17 cellular contexts compared by ENCODE assay signal in the genomic region with DNA sequence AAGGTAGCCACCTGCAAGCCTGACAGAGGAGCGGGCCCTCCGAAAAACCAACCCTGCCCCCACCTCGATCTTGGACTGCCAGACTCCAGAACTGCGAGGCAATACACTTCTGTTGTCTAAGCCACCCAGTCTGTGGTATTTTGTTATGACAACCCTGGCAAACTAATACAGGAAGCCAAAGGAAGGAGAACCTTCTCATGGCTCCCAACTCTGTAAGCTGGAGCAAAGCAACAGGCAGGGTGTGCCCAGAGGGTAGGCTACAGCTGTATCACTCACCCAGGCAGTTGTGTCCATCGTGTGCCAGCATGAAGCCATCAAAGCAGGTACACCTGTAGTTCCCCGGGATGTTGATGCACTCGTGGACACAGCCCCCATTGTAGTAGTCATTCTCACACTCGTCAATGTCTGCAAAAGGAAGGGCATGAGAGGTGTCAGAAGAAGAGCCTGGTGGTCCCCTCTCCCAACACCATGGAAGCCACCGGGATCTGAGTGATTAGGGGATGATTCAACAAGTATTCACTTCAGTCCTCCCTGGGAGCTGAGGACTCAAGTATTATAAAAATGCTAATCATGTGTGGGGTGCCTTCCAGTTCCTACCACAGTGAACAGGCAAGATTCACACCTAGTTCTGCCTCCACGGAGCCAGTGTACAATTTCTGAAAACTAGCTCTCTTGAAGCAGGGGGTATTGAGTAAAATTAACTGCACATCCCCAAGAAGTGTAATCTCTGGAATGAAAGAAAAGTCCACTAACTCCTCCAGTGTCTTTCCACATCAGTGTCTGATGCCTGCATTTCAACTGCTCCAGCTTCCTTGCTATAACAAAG. TPM values are rescaled to one million over a fixed set of nuclear protein-coding genes. Genes with fewer than 3 reads are reported as not detected.
DNase-seq lines count a peak whose midpoint lies in the region; TF ChIP-seq lines count a peak whose summit lies in the region.
"Had no signal": no experiment of that assay in that cellular context is flagged by ENCODE, and none has a peak within 500 bp of the region (broad histone marks: within the 10 kb centered on the region; RNA-seq: fewer than 3 reads in every experiment).

No MANE protein-coding gene starts in this region.

- H3K4me3 ChIP-seq in MG63 (no peak overlapping the region), smooth muscle cell (no peak overlapping the region), BE2C (ENCODE audit: low read depth, low read length) (no peak overlapping the region)
- H3K4me3 ChIP-seq: SJCRH30 had no signal

- H4K20me1 ChIP-seq in smooth muscle cell (ENCODE audit: low read depth), result no peaks in the 10 kb centered on the region

- H3K9ac ChIP-seq in smooth muscle cell (ENCODE audit: low read depth), result peak overlapping the region; percentile 53

- H3K27ac ChIP-seq in smooth muscle cell (ENCODE audit: low read depth), result no peak overlapping the region
- H3K27ac ChIP-seq: SJCRH30 had no signal

- peaks cover 10% of the 10 kb centered on the region for H3K4me1 ChIP-seq in smooth muscle cell (ENCODE audit: low read depth)
- peaks cover 11% of the 10 kb centered on the region for H3K4me1 ChIP-seq in BE2C
- H3K4me1 ChIP-seq: SJCRH30 had no signal

- no peaks in the 10 kb centered on the region for H3K79me2 ChIP-seq in smooth muscle cell (ENCODE audit: low read depth)

- peak; percentile 33 for DNase-seq in EH (ENCODE audit: low read depth)
- peak; percentile 14 for DNase-seq in MG63
- DNase-seq in astrocyte of the hippocampus (ENCODE audit: low read depth, low spot score), result peak; percentile 21
- DNase-seq in smooth muscle cell (lab: John Stamatoyannopoulos, UW; ENCODE audit: unreplicated experiment), result no peak
- DNase-seq in NCI-H1694 treated with DMSO at 0.1 percent for 48 hours (lab: John Stamatoyannopoulos, UW), result no peak
- DNase-seq in BE2C, result no peak
- no peak for DNase-seq in activated gamma-delta T cell (lab: John Stamatoyannopoulos, UW)
- DNase-seq: COR-L47, DMS153, H9, IMR-90, NCI-H1436, NCI-H2081, NCI-H345, SJCRH30 had no signal

- no peak for TF ChIP-seq CTCF in smooth muscle cell (IDR thresholded peaks at IDR 0.05; ENCODE audit: borderline replicate concordance, insufficient read depth, poor library complexity, severe bottlenecking)
- TF ChIP-seq CTCF in BE2C (IDR thresholded peaks at IDR 0.05; ENCODE audit: low read depth, low read length), result no peak

- H3K9me3 ChIP-seq in MG63, result no peaks in the 10 kb centered on the region
- H3K9me3 ChIP-seq in smooth muscle cell (replicated peaks; ENCODE audit: low read depth), result no peaks in the 10 kb centered on the region
- H3K9me3 ChIP-seq in BE2C, result no peaks in the 10 kb centered on the region
- H3K9me3 ChIP-seq: SJCRH30 had no signal

- WGBS in smooth muscle cell (ENCODE audit: low lambda C conversion rate), result 69% methylated on average over 10 of the region's 10 CpGs

- no peak overlapping the region for H2AFZ ChIP-seq in smooth muscle cell (ENCODE audit: low read depth)

- peak overlapping the region; percentile 38 for H3K4me2 ChIP-seq in smooth muscle cell

- H3K27me3 ChIP-seq in MG63 (no peaks in the 10 kb centered on the region), smooth muscle cell (ENCODE audit: low read depth) (no peaks in the 10 kb centered on the region), BE2C (no peaks in the 10 kb centered on the region)
- H3K27me3 ChIP-seq: SJCRH30 had no signal

- H3F3A ChIP-seq in smooth muscle cell (ENCODE audit: low read depth), result no peaks in the 10 kb centered on the region

- H3K36me3 ChIP-seq in MG63 (no peaks in the 10 kb centered on the region), smooth muscle cell (ENCODE audit: low read depth) (no peaks in the 10 kb centered on the region), BE2C (peaks cover 2% of the 10 kb centered on the region; the same call in 1 of the 2 replicates)
- H3K36me3 ChIP-seq: SJCRH30 had no signal

RNA-seq across cellular contexts. Expression of gene SCUBE1, which starts 23.3 kb away (rescaled TPM):
- 0.05 and 0.16 TPM in 2 replicates for total RNA-seq in MG63 (2014; rRNA removed; shearing (Covaris generic); ENCODE audit: low replicate concordance)
- total RNA-seq in smooth muscle cell, result 5.1 and 13.4 TPM in 2 replicates
- 7.2 and 16.3 TPM in 2 replicates for polyA plus RNA-seq in smooth muscle cell
- 4.3 TPM for polyA plus RNA-seq in BE2C (2012; ENCODE audit: insufficient read depth, insufficient read length, low read depth)
- total RNA-seq: IMR-90, LHCN-M2 had no signal
- polyA plus RNA-seq: AG04450, IMR-90 had no signal

Comparison
In these comparisons a context has a peak if more than half of its experiments do, and no peak if none do; other contexts are left out.
1. DNase-seq: peak in EH (single experiment), MG63 (single experiment) and astrocyte of the hippocampus (single experiment); none in smooth muscle cell (single experiment), NCI-H1694 treated with DMSO at 0.1 percent for 48 hours (single experiment), BE2C (single experiment) and activated gamma-delta T cell (single experiment).